ENCODE assay signal across 17 cellular contexts in genomic region chr9:98396236-98396635, GRCh38.
"Had no signal": no experiment of that assay in that cellular context is flagged by ENCODE, and none has a peak within 500 bp of the region (broad histone marks: within the 10 kb centered on the region; RNA-seq: fewer than 3 reads in every experiment).

No MANE protein-coding gene starts in this region.

- DNase-seq: Kasumi-1, MM.1S, NCI-H1092 treated with DMSO at 0.1 percent for 48 hours, NCI-H187, NCI-H2029, NCI-H2081 treated with DMSO at 0.1 percent for 48 hours, NCI-H2171, NCI-H226, NCI-H446, NCI-H510A, NCI-H524 treated with DMSO at 0.1 percent for 48 hours, NCI-H774, RPMI8226, SHP77, SK-N-SH had no signal

- ATAC-seq: K562 had no signal

- H3K27me3 Mint-ChIP-seq: IgD-negative memory B cell had no signal
